ENCODE assay signal across 18 cellular contexts in the genomic region with DNA sequence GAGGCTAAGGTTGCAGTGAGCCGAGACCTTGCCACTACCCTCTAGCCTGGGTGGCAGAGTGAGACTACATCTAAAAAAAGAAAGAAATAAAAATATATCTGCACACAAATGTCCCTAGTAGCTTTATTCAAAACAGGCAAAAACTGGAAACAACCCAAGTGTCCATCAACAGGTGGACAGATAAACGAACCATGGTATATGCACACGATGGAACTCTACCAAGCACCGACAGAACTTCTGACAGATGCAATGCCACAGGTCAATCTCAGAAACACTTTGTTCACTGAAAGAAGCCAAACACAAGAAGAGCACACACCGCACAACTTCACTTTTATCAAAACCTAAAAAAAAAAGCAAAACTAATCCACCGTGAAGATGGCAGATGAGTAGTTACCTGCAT. TPM values are rescaled to one million over a fixed set of nuclear protein-coding genes. Genes with fewer than 3 reads are reported as not detected.
DNase-seq lines count a peak whose midpoint lies in the region; ATAC-seq and TF ChIP-seq lines count a peak whose summit lies in the region.
"Had no signal": no experiment of that assay in that cellular context is flagged by ENCODE, and none has a peak within 500 bp of the region (broad histone marks: within the 10 kb centered on the region; RNA-seq: fewer than 3 reads in every experiment).

No MANE protein-coding gene starts in this region.

- H3K4me1 Mint-ChIP-seq in activated naive CD8-positive, alpha-beta T cell (ENCODE audit: low read depth): peaks cover 35% of the 10 kb centered on the region
- peaks cover 26% of the 10 kb centered on the region for H3K4me1 Mint-ChIP-seq in activated naive CD8-positive, alpha-beta T cell treated with anti-CD3 and anti-CD28 coated beads for 36 hours
- H3K4me1 Mint-ChIP-seq in T-helper 17 cell: peaks cover 34% of the 10 kb centered on the region
- peaks cover 58% of the 10 kb centered on the region for H3K4me1 Mint-ChIP-seq in glutamatergic neuron (ENCODE audit: low read depth, unreplicated experiment)

- H3K9me3 ChIP-seq in T-helper 17 cell (ENCODE audit: control insufficient read depth, low read length, poor library complexity, severe bottlenecking): no peaks in the 10 kb centered on the region
- H3K9me3 ChIP-seq: A549 had no signal

- H3K27ac Mint-ChIP-seq in activated naive CD8-positive, alpha-beta T cell: peak overlapping the region; percentile 19
- H3K27ac Mint-ChIP-seq in activated naive CD8-positive, alpha-beta T cell treated with anti-CD3 and anti-CD28 coated beads for 36 hours: no peak overlapping the region
- H3K27ac Mint-ChIP-seq in T-helper 17 cell (peak overlapping the region; percentile 84), glutamatergic neuron (ENCODE audit: unreplicated experiment) (peak overlapping the region; percentile 4)
- H3K27ac Mint-ChIP-seq: CD4-positive, alpha-beta T cell; HFFc6 had no signal

- H3K4me3 Mint-ChIP-seq in activated naive CD8-positive, alpha-beta T cell: no peak overlapping the region
- no peak overlapping the region for H3K4me3 Mint-ChIP-seq in activated naive CD8-positive, alpha-beta T cell treated with anti-CD3 and anti-CD28 coated beads for 36 hours
- H3K4me3 Mint-ChIP-seq in T-helper 17 cell (no peak overlapping the region), glutamatergic neuron (ENCODE audit: unreplicated experiment) (no peak overlapping the region)
- H3K4me3 Mint-ChIP-seq: CD4-positive, alpha-beta T cell; HFFc6; IgD-negative memory B cell had no signal

- no peak for DNase-seq in activated naive CD8-positive, alpha-beta T cell treated with anti-CD3 and anti-CD28 coated beads for 36 hours
- DNase-seq in T-helper 17 cell (no peak), glutamatergic neuron (no peak), NCI-H2081 (lab: John Stamatoyannopoulos, UW) (no peak)
- DNase-seq in stimulated activated CD4-positive, alpha-beta T cell treated with anti-CD3 and anti-CD28 coated beads, Interleukin-4, amount 100 ng/mL, for 4 hours: no peak
- DNase-seq: AML-193; CD4-positive, alpha-beta T cell; DMS153; DMS79; GDM1; HCEC 1CT; HFFc6 had no signal

- no peak for TF ChIP-seq CTCF in glutamatergic neuron (IDR thresholded peaks at IDR 0.05; ENCODE audit: partially characterized antibody, unreplicated experiment)

- no peak for ATAC-seq in T-helper 17 cell
- ATAC-seq in HG03196 (IDR thresholded peaks at IDR 0.05; ENCODE audit: unreplicated experiment): no peak
- ATAC-seq: A549, GM23338, HepG2 had no signal

- no peaks in the 10 kb centered on the region for H3K9me3 Mint-ChIP-seq in activated naive CD8-positive, alpha-beta T cell (ENCODE audit: low read depth)
- no peaks in the 10 kb centered on the region for H3K9me3 Mint-ChIP-seq in activated naive CD8-positive, alpha-beta T cell treated with anti-CD3 and anti-CD28 coated beads for 36 hours
- peaks cover 6% of the 10 kb centered on the region for H3K9me3 Mint-ChIP-seq in glutamatergic neuron (ENCODE audit: unreplicated experiment)
- H3K9me3 Mint-ChIP-seq: CD4-positive, alpha-beta T cell; GM23338; HFFc6; IgD-negative memory B cell had no signal

- H3K27me3 Mint-ChIP-seq in activated naive CD8-positive, alpha-beta T cell: no peaks in the 10 kb centered on the region
- H3K27me3 Mint-ChIP-seq in activated naive CD8-positive, alpha-beta T cell treated with anti-CD3 and anti-CD28 coated beads for 36 hours: no peaks in the 10 kb centered on the region
- H3K27me3 Mint-ChIP-seq in T-helper 17 cell (no peaks in the 10 kb centered on the region), glutamatergic neuron (ENCODE audit: unreplicated experiment) (peaks cover 4% of the 10 kb centered on the region)
- H3K27me3 Mint-ChIP-seq: CD4-positive, alpha-beta T cell; IgD-negative memory B cell had no signal

- H3K36me3 Mint-ChIP-seq in activated naive CD8-positive, alpha-beta T cell: peaks cover 5% of the 10 kb centered on the region
- H3K36me3 Mint-ChIP-seq in activated naive CD8-positive, alpha-beta T cell treated with anti-CD3 and anti-CD28 coated beads for 36 hours: peaks cover 3% of the 10 kb centered on the region
- H3K36me3 Mint-ChIP-seq in T-helper 17 cell (ENCODE audit: low read depth) (peaks cover 4% of the 10 kb centered on the region), glutamatergic neuron (ENCODE audit: unreplicated experiment) (no peaks in the 10 kb centered on the region)

RNA-seq across cellular contexts. Expression of gene CAMSAP1, which starts 30.4 kb away (rescaled TPM):
- 10 to 100 TPM; 19.9 to 21.8 TPM for total RNA-seq in activated naive CD8-positive, alpha-beta T cell treated with anti-CD3 and anti-CD28 coated beads for 36 hours
- 10 to 100 TPM; 32.6 to 39.3 TPM for total RNA-seq in T-helper 17 cell
- total RNA-seq in glutamatergic neuron (ENCODE audit: unreplicated experiment): 150 TPM
